In the genomic region with DNA sequence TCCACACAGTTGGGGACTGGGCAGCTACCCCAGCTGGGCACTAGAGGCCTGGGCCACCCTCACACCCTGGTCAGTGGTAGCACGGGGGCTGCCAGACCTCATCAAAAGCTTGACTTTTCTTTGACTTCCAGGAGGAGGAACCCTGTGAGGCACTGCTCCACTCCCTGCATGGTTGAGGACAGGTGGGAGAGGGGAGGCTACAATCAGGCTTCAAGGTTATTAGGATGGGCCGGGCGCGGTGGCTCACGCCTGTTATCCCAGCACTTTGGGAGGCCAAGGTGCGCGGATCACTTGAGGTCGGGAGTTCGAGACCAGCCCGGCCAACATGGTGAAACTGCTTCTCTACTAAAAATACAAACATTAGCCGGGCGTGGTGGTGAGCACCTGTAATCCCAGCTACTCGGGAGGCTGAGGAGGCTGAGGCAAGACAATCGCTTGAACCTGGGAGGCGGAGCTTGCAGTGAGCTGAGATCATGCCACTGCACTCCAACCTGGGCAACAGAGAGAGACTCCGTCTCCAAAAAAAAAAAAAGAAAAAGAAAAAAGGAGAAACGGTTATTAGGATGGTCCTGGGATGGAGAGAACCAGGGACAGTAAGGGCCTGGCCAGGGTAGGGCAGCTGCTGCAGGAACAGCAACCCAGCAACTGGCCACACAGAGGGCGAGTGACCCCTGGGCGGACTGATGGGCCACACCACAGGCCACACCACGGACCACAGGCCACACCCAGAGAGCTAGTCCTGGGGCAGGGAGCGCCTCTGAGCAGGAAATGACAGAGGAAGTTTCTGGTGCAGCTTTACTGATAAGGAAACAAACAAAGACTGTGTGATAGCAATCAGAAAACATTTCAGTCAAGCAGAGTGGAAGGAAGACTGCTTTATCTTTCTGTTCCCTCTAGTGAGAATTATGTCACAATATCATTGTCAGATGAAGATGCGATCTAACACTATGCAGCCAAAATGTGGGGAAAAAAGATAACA, we compare ENCODE assay signal across 1 cellular context.
TF ChIP-seq lines count a peak whose summit lies in the region.

No MANE protein-coding gene starts in this region.

TF ChIP-seq in GM23338, 12 proteins besides CTCF, POLR2A, EP300 and RAD21 (continued from another document):
- TF ChIP-seq POLR2AphosphoS5 (IDR thresholded peaks at IDR 0.05; ENCODE audit: low read depth) (no peak), CREB1 (CRISPR knock-in tag; IDR thresholded peaks at IDR 0.05; ENCODE audit: low read depth) (no peak)
- TF ChIP-seq, protein P1, sequence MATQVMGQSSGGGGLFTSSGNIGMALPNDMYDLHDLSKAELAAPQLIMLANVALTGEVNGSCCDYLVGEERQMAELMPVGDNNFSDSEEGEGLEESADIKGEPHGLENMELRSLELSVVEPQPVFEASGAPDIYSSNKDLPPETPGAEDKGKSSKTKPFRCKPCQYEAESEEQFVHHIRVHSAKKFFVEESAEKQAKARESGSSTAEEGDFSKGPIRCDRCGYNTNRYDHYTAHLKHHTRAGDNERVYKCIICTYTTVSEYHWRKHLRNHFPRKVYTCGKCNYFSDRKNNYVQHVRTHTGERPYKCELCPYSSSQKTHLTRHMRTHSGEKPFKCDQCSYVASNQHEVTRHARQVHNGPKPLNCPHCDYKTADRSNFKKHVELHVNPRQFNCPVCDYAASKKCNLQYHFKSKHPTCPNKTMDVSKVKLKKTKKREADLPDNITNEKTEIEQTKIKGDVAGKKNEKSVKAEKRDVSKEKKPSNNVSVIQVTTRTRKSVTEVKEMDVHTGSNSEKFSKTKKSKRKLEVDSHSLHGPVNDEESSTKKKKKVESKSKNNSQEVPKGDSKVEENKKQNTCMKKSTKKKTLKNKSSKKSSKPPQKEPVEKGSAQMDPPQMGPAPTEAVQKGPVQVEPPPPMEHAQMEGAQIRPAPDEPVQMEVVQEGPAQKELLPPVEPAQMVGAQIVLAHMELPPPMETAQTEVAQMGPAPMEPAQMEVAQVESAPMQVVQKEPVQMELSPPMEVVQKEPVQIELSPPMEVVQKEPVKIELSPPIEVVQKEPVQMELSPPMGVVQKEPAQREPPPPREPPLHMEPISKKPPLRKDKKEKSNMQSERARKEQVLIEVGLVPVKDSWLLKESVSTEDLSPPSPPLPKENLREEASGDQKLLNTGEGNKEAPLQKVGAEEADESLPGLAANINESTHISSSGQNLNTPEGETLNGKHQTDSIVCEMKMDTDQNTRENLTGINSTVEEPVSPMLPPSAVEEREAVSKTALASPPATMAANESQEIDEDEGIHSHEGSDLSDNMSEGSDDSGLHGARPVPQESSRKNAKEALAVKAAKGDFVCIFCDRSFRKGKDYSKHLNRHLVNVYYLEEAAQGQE (IDR thresholded peaks at IDR 0.05; ENCODE audit: unreplicated experiment) = no peak
TF ChIP-seq in GM23338: peak in this region for 0.
